17 cellular contexts compared by ENCODE assay signal in genomic region chr1:55477953-55478352, GRCh38.
DNase-seq lines count a peak whose midpoint lies in the region; ATAC-seq and TF ChIP-seq lines count a peak whose summit lies in the region.
"Had no signal": no experiment of that assay in that cellular context is flagged by ENCODE, and none has a peak within 500 bp of the region (broad histone marks: within the 10 kb centered on the region; RNA-seq: fewer than 3 reads in every experiment).

No MANE protein-coding gene starts in this region.

- no peak overlapping the region for H3K4me3 Mint-ChIP-seq in nephron
- no peak overlapping the region for H3K4me3 Mint-ChIP-seq in stimulated activated memory B cell treated with anti-CD40 and anti-IgM and Interleukin-4, amounts not matched to agents 10 μg/mL and 1 μg/mL and 100 μg/mL, for 72 hours
- H3K4me3 Mint-ChIP-seq: B cell; CD8-positive, alpha-beta T cell had no signal

- H3K79me1 ChIP-seq in trophoblast cell (ENCODE audit: low read length), result peaks cover 5% of the 10 kb centered on the region

- peaks cover 7% of the 10 kb centered on the region for H3K27me3 Mint-ChIP-seq in nephron (ENCODE audit: low read depth)
- H3K27me3 Mint-ChIP-seq in stimulated activated memory B cell treated with anti-CD40 and anti-IgM and Interleukin-4, amounts not matched to agents 10 μg/mL and 1 μg/mL and 100 μg/mL, for 72 hours, result peaks cover 30% of the 10 kb centered on the region

- H2AK5ac ChIP-seq in trophoblast cell (ENCODE audit: low read length), result peak overlapping the region; percentile 47

- no peak overlapping the region for H3K4ac ChIP-seq in trophoblast cell (ENCODE audit: low read depth, low read length)

- H3K9me2 ChIP-seq in HCT116 (ENCODE audit: insufficient read depth), result no peaks in the 10 kb centered on the region

- H3K36me3 ChIP-seq in HCT116 (ENCODE audit: control insufficient read depth in 1 of 2, insufficient read depth in 2 of 2, low read length in 2 of 2) (no peaks in the 10 kb centered on the region), esophagus muscularis mucosa (no peaks in the 10 kb centered on the region), trophoblast cell (ENCODE audit: control insufficient read depth in 1 of 2, insufficient read depth in 2 of 2, low read length in 2 of 2) (no peaks in the 10 kb centered on the region)
- H3K36me3 ChIP-seq: BLaER1 treated with 17β-estradiol and CSF1 and Interleukin-3, amounts not matched to agents 10 nM and 100 nM had no signal

- H3K4me1 ChIP-seq in HCT116 (ENCODE audit: control insufficient read depth in 1 of 2, insufficient read depth in 2 of 2, low read length in 2 of 2) (peaks cover 5 to 20% of the 10 kb centered on the region in 2 experiments; a peak in 3 of 4 replicates), esophagus muscularis mucosa (no peaks in the 10 kb centered on the region), trophoblast cell (ENCODE audit: control insufficient read depth in 1 of 2, insufficient read depth in 2 of 2, low read length in 2 of 2) (peaks cover 0 to 2% of the 10 kb centered on the region in 2 experiments)

- TF ChIP-seq EP300 in esophagus muscularis mucosa (IDR thresholded peaks at IDR 0.05), result no peak

- H3K14ac ChIP-seq in trophoblast cell (ENCODE audit: low read length), result no peak overlapping the region

- peaks cover 3% of the 10 kb centered on the region for H3K36me3 Mint-ChIP-seq in nephron (ENCODE audit: low read depth)
- H3K36me3 Mint-ChIP-seq in stimulated activated memory B cell treated with anti-CD40 and anti-IgM and Interleukin-4, amounts not matched to agents 10 μg/mL and 1 μg/mL and 100 μg/mL, for 72 hours, result no peaks in the 10 kb centered on the region
- H3K36me3 Mint-ChIP-seq: CD8-positive, alpha-beta T cell had no signal

- peaks cover 18% of the 10 kb centered on the region for H3K9me3 Mint-ChIP-seq in nephron
- no peaks in the 10 kb centered on the region for H3K9me3 Mint-ChIP-seq in stimulated activated memory B cell treated with anti-CD40 and anti-IgM and Interleukin-4, amounts not matched to agents 10 μg/mL and 1 μg/mL and 100 μg/mL, for 72 hours
- H3K9me3 Mint-ChIP-seq: CD8-positive, alpha-beta T cell had no signal

- no peak overlapping the region for H3K18ac ChIP-seq in trophoblast cell (ENCODE audit: low read length)

- TF ChIP-seq CTCF in HCT116 (IDR thresholded peaks at IDR 0.05 in 2 of 3, conservative IDR thresholded peaks at IDR 0.05 in 1 of 3; ENCODE audit: borderline replicate concordance in 1 of 3, insufficient read depth in 1 of 3, low read depth in 2 of 3, low read length in 2 of 3) (no peak), esophagus muscularis mucosa (IDR thresholded peaks at IDR 0.05) (no peak), nephron (IDR thresholded peaks at IDR 0.05; ENCODE audit: unreplicated experiment in 3 of 3) (no peak), omental fat pad (IDR thresholded peaks at IDR 0.05) (no peak)

- no peak overlapping the region for H3K27ac ChIP-seq in HCT116 (ENCODE audit: low read depth, low read length)
- no peak overlapping the region for H3K27ac ChIP-seq in esophagus muscularis mucosa (replicated peaks in 1 of 4)
- no peak overlapping the region for H3K27ac ChIP-seq in trophoblast cell (ENCODE audit: low read depth, low read length)
- H3K27ac ChIP-seq: BLaER1 treated with 17β-estradiol and CSF1 and Interleukin-3, amounts not matched to agents 10 nM and 100 nM had no signal

- no peaks in the 10 kb centered on the region for H4K20me1 ChIP-seq in HCT116 (ENCODE audit: insufficient read depth)
- H4K20me1 ChIP-seq: BLaER1 treated with 17β-estradiol and CSF1 and Interleukin-3, amounts not matched to agents 10 nM and 100 nM had no signal

- no peak overlapping the region for H4K8ac ChIP-seq in trophoblast cell (ENCODE audit: low read depth, low read length)

- peak overlapping the region; percentile 11 to 85 (median 34) for H3K27ac Mint-ChIP-seq in nephron
- H3K27ac Mint-ChIP-seq in stimulated activated memory B cell treated with anti-CD40 and anti-IgM and Interleukin-4, amounts not matched to agents 10 μg/mL and 1 μg/mL and 100 μg/mL, for 72 hours, result no peak overlapping the region
- H3K27ac Mint-ChIP-seq: B cell; CD8-positive, alpha-beta T cell had no signal

- no peaks in the 10 kb centered on the region for H3K9me3 ChIP-seq in HCT116 (ENCODE audit: control insufficient read depth in 1 of 2, insufficient read depth in 1 of 2, low read depth in 1 of 2, low read length in 2 of 2)
- H3K9me3 ChIP-seq in esophagus muscularis mucosa, result no peaks in the 10 kb centered on the region
- H3K9me3 ChIP-seq in trophoblast cell (ENCODE audit: insufficient read depth, low read depth, low read length), result no peaks in the 10 kb centered on the region
- H3K9me3 ChIP-seq: BLaER1 treated with 17β-estradiol and CSF1 and Interleukin-3, amounts not matched to agents 10 nM and 100 nM had no signal

- H4K91ac ChIP-seq in trophoblast cell (ENCODE audit: low read depth, low read length), result peak overlapping the region; percentile 57

- no peak for TF ChIP-seq RAD21 in HCT116 (IDR thresholded peaks at IDR 0.05; ENCODE audit: low read depth)

- peak overlapping the region; percentile 34 for H2BK12ac ChIP-seq in trophoblast cell (ENCODE audit: low read length)

- H3K4me3 ChIP-seq in HCT116 (replicated peaks in 1 of 2; ENCODE audit: low read depth in 1 of 2, low read length in 2 of 2) (no peak overlapping the region), esophagus muscularis mucosa (no peak overlapping the region), trophoblast cell (ENCODE audit: low read depth, low read length) (no peak overlapping the region)
- H3K4me3 ChIP-seq: BLaER1 treated with 17β-estradiol and CSF1 and Interleukin-3, amounts not matched to agents 10 nM and 100 nM had no signal

- 97% methylated on average over 4 of the region's 4 CpGs for WGBS in esophagus muscularis mucosa
- no CpG with 5 or more reads among the region's 4 CpGs for WGBS in trophoblast cell (ENCODE audit: extremely low coverage, insufficient coverage, insufficient read length)

- BruUV-seq in HCT116 (replicated peaks; lab: Mats Ljungman, UMichigan), result no TSS peak

- no peak overlapping the region for H4K12ac ChIP-seq in trophoblast cell (ENCODE audit: low read depth, low read length)

- H3K4me2 ChIP-seq in HCT116 (ENCODE audit: low read length) (no peak overlapping the region), trophoblast cell (ENCODE audit: low read length) (no peak overlapping the region)

- peaks cover 54% of the 10 kb centered on the region for H3K4me1 Mint-ChIP-seq in nephron
- no peaks in the 10 kb centered on the region for H3K4me1 Mint-ChIP-seq in stimulated activated memory B cell treated with anti-CD40 and anti-IgM and Interleukin-4, amounts not matched to agents 10 μg/mL and 1 μg/mL and 100 μg/mL, for 72 hours
- H3K4me1 Mint-ChIP-seq: B cell had no signal

- no peak overlapping the region for H2AFZ ChIP-seq in HCT116 (ENCODE audit: low read depth, low read length, poor library complexity, severe bottlenecking)
- no peak overlapping the region for H2AFZ ChIP-seq in trophoblast cell (ENCODE audit: insufficient read depth, low read length, poor library complexity)

- DNase-seq in HCT116 (ENCODE audit: low read depth, low spot score), result no peak
- peak; percentile 47 for DNase-seq in esophagus muscularis mucosa (ENCODE audit: extremely low spot score)
- DNase-seq in trophoblast cell, result no peak
- DNase-seq in NCI-H524 (lab: John Stamatoyannopoulos, UW), result no peak
- DNase-seq in omental fat pad (ENCODE audit: low spot score), result no peak
- DNase-seq: 8988T; Calu3; CD8-positive, alpha-beta T cell; DMS79 treated with DMSO at 0.1 percent for 48 hours; GF-D8; GOT3; H7 had no signal

- H3K9ac ChIP-seq in HCT116 (ENCODE audit: low read length), result no peak overlapping the region
- H3K9ac ChIP-seq in trophoblast cell (ENCODE audit: low read length), result no peak overlapping the region
- H3K9ac ChIP-seq: BLaER1 treated with 17β-estradiol and CSF1 and Interleukin-3, amounts not matched to agents 10 nM and 100 nM had no signal

- H3K27me3 ChIP-seq in HCT116 (ENCODE audit: insufficient read depth, low read length), result no peaks in the 10 kb centered on the region
- no peaks in the 10 kb centered on the region for H3K27me3 ChIP-seq in esophagus muscularis mucosa
- H3K27me3 ChIP-seq in trophoblast cell (ENCODE audit: insufficient read depth, low read length), result no peaks in the 10 kb centered on the region
- H3K27me3 ChIP-seq: BLaER1 treated with 17β-estradiol and CSF1 and Interleukin-3, amounts not matched to agents 10 nM and 100 nM had no signal

- intact Hi-C loops in HCT116 (cut with micrococcal nuclease), result loop anchor here (2.0 to 10.0 kb wide), 2 partner anchors 417 to 1107 kb away; no protein-coding TSS in a partner anchor
- intact Hi-C loops in esophagus muscularis mucosa (cut with DNase I), result no loop called here

- RAD21 ChIA-PET in HCT116 (lab: Charles Lee; ENCODE audit: low non-redundant PET in 1 of 2, low total read pairs in 2 of 2, uncharacterized antibody in 2 of 2, unreplicated experiment in 2 of 2), result no interaction called here

- H3K23ac ChIP-seq in trophoblast cell (ENCODE audit: low read length), result no peak overlapping the region

- POLR2A ChIA-PET in HCT116 (lab: Charles Lee), result interaction anchor here (1.1 kb wide), 1 partner anchor 13 kb away, joined by 3 read pairs; no protein-coding TSS in a partner anchor

- H3K79me2 ChIP-seq in HCT116 (ENCODE audit: insufficient read depth, low read length) (no peaks in the 10 kb centered on the region), trophoblast cell (ENCODE audit: control insufficient read depth, insufficient read depth, low read length, poor library complexity) (peaks cover 2% of the 10 kb centered on the region)

- ATAC-seq in HCT116, result no peak
- no peak for ATAC-seq in GM19351 (IDR thresholded peaks at IDR 0.05; ENCODE audit: unreplicated experiment)
- ATAC-seq in stimulated activated memory B cell treated with anti-CD40 and anti-IgM and Interleukin-4, amounts not matched to agents 10 μg/mL and 1 μg/mL and 100 μg/mL, for 72 hours, result no peak
- no peak for ATAC-seq in omental fat pad (ENCODE audit: low FRiP score)
- ATAC-seq: CD8-positive, alpha-beta T cell had no signal

- H2BK5ac ChIP-seq in trophoblast cell (ENCODE audit: low read depth, low read length, poor library complexity), result no peak overlapping the region

- CTCF ChIA-PET in HCT116 (lab: Charles Lee), result interaction anchor here (0.7 to 2.5 kb wide), 5 partner anchors 99 to 1107 kb away, joined by 3 to 16 read pairs (median 9); no protein-coding TSS in a partner anchor

- TF ChIP-seq POLR2A in HCT116 (IDR thresholded peaks at IDR 0.05; ENCODE audit: borderline replicate concordance, extremely low read depth, insufficient read depth, insufficient read length) (no peak), esophagus muscularis mucosa (IDR thresholded peaks at IDR 0.05; ENCODE audit: low read depth) (no peak)

- H2BK120ac ChIP-seq in trophoblast cell (ENCODE audit: insufficient read depth, low read length, poor library complexity), result no peak overlapping the region
